ENCODE assay signal across 16 cellular contexts in the genomic region with DNA sequence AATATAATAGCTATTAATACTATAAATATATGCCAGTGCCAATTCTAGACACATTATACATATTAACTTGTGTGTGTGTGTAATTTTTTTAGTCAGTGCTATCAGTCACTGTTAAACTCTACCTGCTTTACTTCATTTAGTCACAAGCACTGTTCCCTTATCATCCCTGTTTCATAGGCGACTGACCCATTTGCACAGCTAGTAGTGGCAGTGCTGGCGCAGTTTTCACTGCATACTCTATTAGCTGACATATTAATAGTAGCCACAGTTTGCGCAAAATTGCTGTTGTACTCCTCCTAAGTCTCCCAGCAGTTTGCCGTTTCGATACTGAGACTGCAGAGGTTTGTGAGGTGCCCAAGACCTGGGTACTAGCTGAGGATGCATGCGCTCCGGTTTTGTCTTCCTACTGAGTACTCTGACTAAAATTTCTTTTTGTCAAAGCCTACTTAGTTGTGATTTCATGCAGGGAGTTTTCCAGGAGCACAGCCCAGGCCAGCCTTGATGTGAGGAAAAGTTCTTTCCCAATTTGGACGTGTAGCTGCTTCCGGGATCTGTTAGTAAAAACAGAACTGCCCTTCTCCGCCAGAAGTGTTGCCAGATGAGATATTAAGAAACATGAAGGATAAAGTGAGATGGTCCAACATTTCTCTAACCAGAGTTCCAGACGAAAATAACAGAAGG. TPM values are rescaled to one million over a fixed set of nuclear protein-coding genes. Genes with fewer than 3 reads are reported as not detected.
DNase-seq lines count a peak whose midpoint lies in the region; ATAC-seq and TF ChIP-seq lines count a peak whose summit lies in the region.
"Had no signal": no experiment of that assay in that cellular context is flagged by ENCODE, and none has a peak within 500 bp of the region (broad histone marks: within the 10 kb centered on the region; RNA-seq: fewer than 3 reads in every experiment).

No MANE protein-coding gene starts in this region.

- H3K27ac ChIP-seq in muscle layer of duodenum (ENCODE audit: low read length) (peak overlapping the region; percentile 88), thoracic aorta (peak overlapping the region; percentile 83 to 92)

- DNase-seq in HFFc6 (no peak), foreskin fibroblast (peak; percentile 44 to 64), thoracic aorta (ENCODE audit: low spot score) (peak; percentile 9), activated gamma-delta T cell (lab: John Stamatoyannopoulos, UW) (no peak), superior temporal gyrus (ENCODE audit: extremely low spot score) (no peak), NCI-H226 (no peak)
- DNase-seq: activated CD4-positive, CD25-positive, alpha-beta regulatory T cell treated with anti-CD3 and anti-CD28 coated beads, Interleukin-2, amount 50 U/mL, for 72 hours; activated T-cell treated with anti-CD3 and anti-CD28 coated beads, Interleukin-2, amount 50 U/mL, for 72 hours; CD8-positive, alpha-beta T cell; GF-D8; KG1; natural killer cell; NCI-H187 had no signal

- H3K36me3 ChIP-seq in muscle layer of duodenum (ENCODE audit: control insufficient read depth in 1 of 2, insufficient read depth in 2 of 2, low read length in 2 of 2), result peaks cover 0 to under 1% of the 10 kb centered on the region in 2 donors
- peaks cover 7% of the 10 kb centered on the region for H3K36me3 ChIP-seq in thoracic aorta

- peak overlapping the region in 1 of 2 donors; percentile 95 for H3K4me3 ChIP-seq in foreskin fibroblast (ENCODE audit: low read depth in 1 of 2, low read length in 2 of 2)
- H3K4me3 ChIP-seq in muscle layer of duodenum (ENCODE audit: low read depth in 1 of 2, low read length in 2 of 2), result peak overlapping the region in 1 of 2 donors; percentile 13
- H3K4me3 ChIP-seq in thoracic aorta, result peak overlapping the region; percentile 64

- peaks cover 82% of the 10 kb centered on the region for H3K4me1 Mint-ChIP-seq in HFFc6 (ENCODE audit: low read depth)

- ATAC-seq in thoracic aorta (ENCODE audit: insufficient number of reproducible peaks, low FRiP score, low read depth), result peak; percentile 38
- no peak for ATAC-seq in GM18870 (IDR thresholded peaks at IDR 0.05; ENCODE audit: unreplicated experiment)
- ATAC-seq: activated T-cell treated with anti-CD3 and anti-CD28 coated beads, Interleukin-2, amount 50 U/mL, for 72 hours; CD8-positive, alpha-beta T cell; natural killer cell; stimulated activated effector memory CD8-positive, alpha-beta T cell treated with anti-CD3 and anti-CD28 coated beads, Interleukin-12 subunit alpha, Interleukin-12 subunit beta, amount 100 ng/mL, for 72 hours had no signal

- TF ChIP-seq CTCF in HFFc6 (IDR thresholded peaks at IDR 0.05) (no peak), foreskin fibroblast (IDR thresholded peaks at IDR 0.05; ENCODE audit: low read depth, low read length) (no peak), thoracic aorta (IDR thresholded peaks at IDR 0.05) (no peak)

- no peak overlapping the region for H3K4me3 Mint-ChIP-seq in HFFc6
- H3K4me3 Mint-ChIP-seq: activated T-cell treated with anti-CD3 and anti-CD28 coated beads, Interleukin-2, amount 50 U/mL, for 72 hours; CD8-positive, alpha-beta T cell; natural killer cell; stimulated activated effector memory CD8-positive, alpha-beta T cell treated with anti-CD3 and anti-CD28 coated beads, Interleukin-12 subunit alpha, Interleukin-12 subunit beta, amount 100 ng/mL, for 72 hours had no signal

- H3K4me1 ChIP-seq in muscle layer of duodenum (ENCODE audit: control insufficient read depth in 1 of 2, insufficient read depth in 2 of 2, low read length in 2 of 2) (peaks cover 0 to 45% of the 10 kb centered on the region in 2 donors), thoracic aorta (ENCODE audit: control insufficient read depth in 1 of 2, low read depth in 2 of 2) (peaks cover 50 to 63% of the 10 kb centered on the region in 2 donors)

- H3K27me3 ChIP-seq in muscle layer of duodenum (ENCODE audit: low read depth, low read length), result no peaks in the 10 kb centered on the region
- H3K27me3 ChIP-seq in thoracic aorta (replicated peaks; ENCODE audit: insufficient read depth), result no peaks in the 10 kb centered on the region

- peaks cover 92% of the 10 kb centered on the region for H3K36me3 Mint-ChIP-seq in HFFc6 (ENCODE audit: low read depth)

- H3K27ac Mint-ChIP-seq in HFFc6, result peak overlapping the region; percentile 18; the same call in 1 of the 2 replicates
- H3K27ac Mint-ChIP-seq: activated T-cell treated with anti-CD3 and anti-CD28 coated beads, Interleukin-2, amount 50 U/mL, for 72 hours; CD8-positive, alpha-beta T cell; natural killer cell; stimulated activated effector memory CD8-positive, alpha-beta T cell treated with anti-CD3 and anti-CD28 coated beads, Interleukin-12 subunit alpha, Interleukin-12 subunit beta, amount 100 ng/mL, for 72 hours had no signal

- H3K9me3 Mint-ChIP-seq in HFFc6, result no peaks in the 10 kb centered on the region
- H3K9me3 Mint-ChIP-seq: activated T-cell treated with anti-CD3 and anti-CD28 coated beads, Interleukin-2, amount 50 U/mL, for 72 hours; CD8-positive, alpha-beta T cell; natural killer cell; stimulated activated effector memory CD8-positive, alpha-beta T cell treated with anti-CD3 and anti-CD28 coated beads, Interleukin-12 subunit alpha, Interleukin-12 subunit beta, amount 100 ng/mL, for 72 hours had no signal

- no peaks in the 10 kb centered on the region for H3K9me3 ChIP-seq in muscle layer of duodenum (ENCODE audit: control insufficient read depth in 1 of 2, low read length in 2 of 2)
- H3K9me3 ChIP-seq in thoracic aorta, result no peaks in the 10 kb centered on the region

- no peaks in the 10 kb centered on the region; the same call in 1 of the 2 replicates for H3K27me3 Mint-ChIP-seq in HFFc6 (ENCODE audit: insufficient read depth)

RNA-seq across cellular contexts. Expression of gene BAG2, which starts 5.6 kb away (rescaled TPM):
- total RNA-seq in HFFc6 (2021; fragmentation: NEBNext Ultra II Directional; extraction: Animal tissue kit (Norgen Biotek cat#: 25700)), result 10 to 100 TPM; 26.2 to 31.6 (median 28.3) TPM
- total RNA-seq in thoracic aorta, result 10 to 100 TPM; 15.7 to 19.6 TPM

RNA-seq across cellular contexts. Expression of gene RAB23, which starts 44.4 kb away (rescaled TPM):
- total RNA-seq in HFFc6 (2021; fragmentation: NEBNext Ultra II Directional; extraction: Animal tissue kit (Norgen Biotek cat#: 25700)), result 10 to 100 TPM; 23.1 to 30.3 (median 28.9) TPM
- 10 to 100 TPM; 43.7 to 44.7 TPM for total RNA-seq in thoracic aorta

Comparison
In these comparisons a context has a peak if more than half of its experiments do, and no peak if none do; other contexts are left out.
1. DNase-seq: peak in foreskin fibroblast (2 of 2) and thoracic aorta (single experiment); none in HFFc6 (single experiment), activated gamma-delta T cell (single experiment), superior temporal gyrus (single experiment) and NCI-H226 (single experiment).